Comparison of ENCODE assay signal across 9 cellular contexts in genomic region chr3:73625124-73625665, GRCh38. TPM values are rescaled to one million over a fixed set of nuclear protein-coding genes. Genes with fewer than 3 reads are reported as not detected.
DNase-seq lines count a peak whose midpoint lies in the region; ATAC-seq and TF ChIP-seq lines count a peak whose summit lies in the region.
"Had no signal": no experiment of that assay in that cellular context is flagged by ENCODE, and none has a peak within 500 bp of the region (broad histone marks: within the 10 kb centered on the region; RNA-seq: fewer than 3 reads in every experiment).

No MANE protein-coding gene starts in this region.

- intact Hi-C loops in adrenal gland (cut with DNase I): loop anchor here in 1 of 2 donors (10.0 kb wide), 1 partner anchor 110 kb away; no protein-coding TSS in a partner anchor

- ATAC-seq in GM18520 (IDR thresholded peaks at IDR 0.05; ENCODE audit: unreplicated experiment) (no peak), HG02623 (IDR thresholded peaks at IDR 0.05; ENCODE audit: unreplicated experiment) (no peak)

- no peak for TF ChIP-seq POLR2A in adrenal gland (IDR thresholded peaks at IDR 0.05)

- H3K27me3 Mint-ChIP-seq in immature natural killer cell (ENCODE audit: low read depth in 3 of 3): peaks cover 2 to 4% (median 2%) of the 10 kb centered on the region in 3 donors

- no peak overlapping the region for H3K4me3 Mint-ChIP-seq in immature natural killer cell

- peak in 1 of 6 experiments; percentile 28 for TF ChIP-seq CTCF in adrenal gland (IDR thresholded peaks at IDR 0.05)

- H3K27me3 ChIP-seq in adrenal gland: no peaks in the 10 kb centered on the region
- H3K27me3 ChIP-seq in iPS-15b (ENCODE audit: control insufficient read depth, insufficient read depth, low read length): peaks cover 36% of the 10 kb centered on the region

- DNase-seq in HCEC 1CT: peak; percentile 36
- DNase-seq in adrenal gland: peak; percentile 30 to 69 (median 47)
- DNase-seq in skeletal muscle cell (ENCODE audit: low read depth): no peak
- no peak for DNase-seq in immature natural killer cell
- no peak for DNase-seq in NCI-H2029 (lab: John Stamatoyannopoulos, UW)
- DNase-seq: activated T-cell treated with anti-CD3 and anti-CD28 coated beads for 4 hours had no signal

- no peak overlapping the region for H3K9ac ChIP-seq in iPS-15b (ENCODE audit: low read depth, low read length)

- peak overlapping the region; percentile 26 to 86 (median 72) for H3K27ac ChIP-seq in adrenal gland

- no peak overlapping the region for H3K27ac Mint-ChIP-seq in immature natural killer cell

- H3K9me3 ChIP-seq in adrenal gland (replicated peaks in 1 of 3): no peaks in the 10 kb centered on the region
- no peaks in the 10 kb centered on the region for H3K9me3 ChIP-seq in iPS-15b (ENCODE audit: control insufficient read depth, insufficient read depth, low read length)

- H3K4me3 ChIP-seq in adrenal gland (peak overlapping the region in 3 of 4 donors; percentile 44 to 70 (median 68)), iPS-15b (ENCODE audit: low read depth, low read length) (peak overlapping the region; percentile 76), skeletal muscle cell (ENCODE audit: low read depth, low read length) (peak overlapping the region; percentile 70)

- no peaks in the 10 kb centered on the region for H3K4me1 Mint-ChIP-seq in immature natural killer cell

- peaks cover 0 to 14% (median 0%) of the 10 kb centered on the region in 6 donors for H3K9me3 Mint-ChIP-seq in immature natural killer cell

- H3K4me1 ChIP-seq in adrenal gland (replicated peaks in 1 of 2): peaks cover 9 to 24% of the 10 kb centered on the region in 2 donors
- peaks cover 8% of the 10 kb centered on the region for H3K4me1 ChIP-seq in iPS-15b (ENCODE audit: control insufficient read depth, insufficient read depth, low read length)

- H3K36me3 ChIP-seq in adrenal gland (replicated peaks in 1 of 2) (no peaks in the 10 kb centered on the region), iPS-15b (ENCODE audit: control insufficient read depth, insufficient read depth, low read length) (no peaks in the 10 kb centered on the region)

- WGBS in adrenal gland, 4 donors: 0 to 3% (median 3%) methylated on average over 18 to 21 of the region's 21 CpGs

- no peaks in the 10 kb centered on the region for H3K36me3 Mint-ChIP-seq in immature natural killer cell

RNA-seq across cellular contexts. Expression of gene PDZRN3, which starts 0.5 kb away (rescaled TPM):
- 100 to 1,000 TPM in 1 of 8 donors, 10 to 100 TPM in 7; 11.5 to 126 (median 72.6) TPM for total RNA-seq in adrenal gland
- polyA plus RNA-seq in adrenal gland (10 to 100 TPM; 16.4 to 60.2 (median 32.2) TPM), immature natural killer cell (not detected)

Comparison
In these comparisons a context has a peak if more than half of its experiments do, and no peak if none do; other contexts are left out.
1. DNase-seq: peak in HCEC 1CT (single experiment) and adrenal gland (7 of 7); none in skeletal muscle cell (single experiment), immature natural killer cell (0 of 3) and NCI-H2029 (single experiment).
2. RNA of gene PDZRN3, which starts 0.5 kb away (polyA plus RNA-seq): 16.4 to 60.2 TPM in adrenal gland; not detected in immature natural killer cell; every median in the first group is over 10 times any median in the second.
3. Peak in every context shown above with its lines, with median percentiles within 50 percentile points of each other: H3K4me3 ChIP-seq.